ENCODE assay signal across 1 cellular context in the genomic region with DNA sequence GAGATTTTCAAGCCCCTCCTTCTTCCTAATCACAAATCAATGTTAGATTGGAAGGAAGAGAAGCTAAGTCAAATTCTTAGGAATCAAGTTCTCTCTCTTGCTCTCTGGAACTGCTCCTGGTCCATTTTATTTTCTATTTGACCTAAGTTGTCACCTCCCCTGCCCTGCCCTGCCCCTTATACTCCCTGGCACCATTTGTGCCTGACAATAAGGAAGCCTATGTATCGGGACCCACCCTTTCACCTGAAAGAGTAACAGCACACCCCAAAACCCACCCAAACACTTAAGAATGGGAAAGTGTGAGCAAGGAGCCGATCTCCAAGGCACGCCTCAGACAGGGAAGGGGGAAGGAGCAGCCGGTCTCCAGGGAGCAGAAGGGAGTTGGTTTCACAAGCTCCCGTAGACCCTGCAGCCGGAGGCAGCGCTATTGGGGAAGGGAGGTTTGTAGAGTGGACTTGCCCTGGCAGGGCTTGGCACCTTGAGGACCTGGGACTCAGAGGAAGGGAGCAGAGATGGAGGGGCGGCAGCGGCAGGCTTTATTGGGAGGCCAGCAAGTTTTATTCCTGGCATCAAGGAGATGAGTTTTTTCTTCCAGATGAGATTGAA.
TF ChIP-seq lines count a peak whose summit lies in the region.

No MANE protein-coding gene starts in this region.

TF ChIP-seq in IMR-90, 13 proteins besides CTCF, POLR2A, EP300 and RAD21 (continued from another document):
- no peak for TF ChIP-seq NFE2L2 (IDR thresholded peaks at IDR 0.05; ENCODE audit: low read depth, low read length)
- no peak for TF ChIP-seq MAFK (IDR thresholded peaks at IDR 0.05; ENCODE audit: low read depth, low read length)
- TF ChIP-seq MXI1 (IDR thresholded peaks at IDR 0.05; ENCODE audit: borderline replicate concordance, low read depth, low read length) = no peak
- TF ChIP-seq RCOR1 (IDR thresholded peaks at IDR 0.05; ENCODE audit: insufficient replicate concordance, low read length) = no peak
- TF ChIP-seq, protein P1, sequence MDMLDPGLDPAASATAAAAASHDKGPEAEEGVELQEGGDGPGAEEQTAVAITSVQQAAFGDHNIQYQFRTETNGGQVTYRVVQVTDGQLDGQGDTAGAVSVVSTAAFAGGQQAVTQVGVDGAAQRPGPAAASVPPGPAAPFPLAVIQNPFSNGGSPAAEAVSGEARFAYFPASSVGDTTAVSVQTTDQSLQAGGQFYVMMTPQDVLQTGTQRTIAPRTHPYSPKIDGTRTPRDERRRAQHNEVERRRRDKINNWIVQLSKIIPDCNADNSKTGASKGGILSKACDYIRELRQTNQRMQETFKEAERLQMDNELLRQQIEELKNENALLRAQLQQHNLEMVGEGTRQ (IDR thresholded peaks at IDR 0.05; ENCODE audit: low read depth, low read length) = no peak
- no peak for TF ChIP-seq RFX5 (IDR thresholded peaks at IDR 0.05; ENCODE audit: low read depth, low read length)
- no peak for TF ChIP-seq BHLHE40 (IDR thresholded peaks at IDR 0.05; ENCODE audit: low read depth, low read length)
